ENCODE assay signal across 8 cellular contexts in the genomic region with DNA sequence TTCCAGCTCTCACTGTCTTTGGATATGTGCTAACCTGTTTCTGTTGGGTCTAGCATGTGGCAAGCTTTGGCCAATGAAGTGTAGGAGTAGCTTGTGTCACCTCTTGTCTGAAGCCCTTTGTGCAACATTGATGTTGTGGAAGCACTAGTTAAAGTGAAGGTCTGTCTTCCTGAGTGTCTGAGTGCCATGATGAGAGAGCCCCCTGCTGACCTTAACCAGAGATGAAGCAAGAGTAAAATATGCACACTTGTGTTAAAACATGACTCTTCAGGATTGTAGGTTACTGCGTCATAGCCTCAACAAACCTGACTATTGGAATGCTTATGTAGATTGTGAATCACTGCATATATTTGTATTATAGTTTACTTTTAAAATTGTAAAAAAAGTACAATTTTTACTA.
DNase-seq lines count a peak whose midpoint lies in the region; ATAC-seq and TF ChIP-seq lines count a peak whose summit lies in the region.

No MANE protein-coding gene starts in this region.

- 24 to 49% (median 41%) methylated on average over 1 of the region's 1 CpG for WGBS in adrenal gland, 4 donors
- WGBS in lower leg skin, 2 donors: 45 to 56% methylated on average over 1 of the region's 1 CpG

- H3K9me3 ChIP-seq in adrenal gland (replicated peaks in 1 of 3): no peaks in the 10 kb centered on the region

- intact Hi-C loops in adrenal gland (cut with DNase I) (loop anchor here in 1 of 2 donors (10.0 kb wide), 1 partner anchor 97 kb away; no protein-coding TSS in a partner anchor), lower leg skin (cut with DNase I; ENCODE audit: low total_unique reads) (no loop called here)

- peak overlapping the region in 1 of 5 donors; percentile 27 for H3K27ac ChIP-seq in adrenal gland

- no peak overlapping the region for H3K4me3 ChIP-seq in adrenal gland
- H3K4me3 ChIP-seq in lower leg skin (ENCODE audit: low read depth, poor library complexity, severe bottlenecking): no peak overlapping the region

- ATAC-seq in GM18909 (IDR thresholded peaks at IDR 0.05; ENCODE audit: poor library complexity, unreplicated experiment): no peak

- DNase-seq in EL: peak; percentile 48
- peak; percentile 26 for DNase-seq in NCI-H1417 treated with DMSO at 0.1 percent for 48 hours (lab: John Stamatoyannopoulos, UW)
- peak; percentile 45 to 81 (median 60) for DNase-seq in adrenal gland
- DNase-seq in medulla oblongata (ENCODE audit: extremely low spot score): peak; percentile 92
- no peak for DNase-seq in lower leg skin (ENCODE audit: low spot score in 2 of 2)
- no peak for DNase-seq in germinal center (ENCODE audit: low spot score)
- no peak for DNase-seq in activated CD4-positive, alpha-beta T cell treated with anti-CD3 and anti-CD28 coated beads for 4 hours

- no peak for TF ChIP-seq POLR2A in adrenal gland (IDR thresholded peaks at IDR 0.05)
- TF ChIP-seq POLR2A in lower leg skin (IDR thresholded peaks at IDR 0.05): no peak

- TF ChIP-seq CTCF in adrenal gland (IDR thresholded peaks at IDR 0.05): peak; percentile 16 to 60 (median 48)
- no peak for TF ChIP-seq CTCF in lower leg skin (IDR thresholded peaks at IDR 0.05)

- H3K36me3 ChIP-seq in adrenal gland (replicated peaks in 1 of 2): no peaks in the 10 kb centered on the region

- H3K27me3 ChIP-seq in adrenal gland: no peaks in the 10 kb centered on the region

- H3K4me1 ChIP-seq in adrenal gland (replicated peaks in 1 of 2): no peaks in the 10 kb centered on the region

Comparison
In these comparisons a context has a peak if more than half of its experiments do, and no peak if none do; other contexts are left out.
1. DNase-seq: peak in EL (single experiment), NCI-H1417 treated with DMSO at 0.1 percent for 48 hours (single experiment), adrenal gland (7 of 7) and medulla oblongata (single experiment); none in lower leg skin (0 of 2), germinal center (single experiment) and activated CD4-positive, alpha-beta T cell treated with anti-CD3 and anti-CD28 coated beads for 4 hours (0 of 2).
2. CTCF ChIP-seq: peak in adrenal gland (6 of 6); none in lower leg skin (0 of 3).